ENCODE assay signal across 18 cellular contexts in genomic region chr20:59125332-59125731, GRCh38. TPM values are rescaled to one million over a fixed set of nuclear protein-coding genes. Genes with fewer than 3 reads are reported as not detected.
DNase-seq lines count a peak whose midpoint lies in the region; ATAC-seq and TF ChIP-seq lines count a peak whose summit lies in the region.
"Had no signal": no experiment of that assay in that cellular context is flagged by ENCODE, and none has a peak within 500 bp of the region (broad histone marks: within the 10 kb centered on the region; RNA-seq: fewer than 3 reads in every experiment).

No MANE protein-coding gene starts in this region.

- peaks cover 4% of the 10 kb centered on the region for H3K27me3 ChIP-seq in transverse colon

- H3K4me3 ChIP-seq in transverse colon, result no peak overlapping the region
- H3K4me3 ChIP-seq: A549, GM12878, K562 had no signal

- peaks cover 83% of the 10 kb centered on the region for H3K4me1 Mint-ChIP-seq in activated naive CD8-positive, alpha-beta T cell (ENCODE audit: low read depth)
- peaks cover 54% of the 10 kb centered on the region for H3K4me1 Mint-ChIP-seq in activated naive CD8-positive, alpha-beta T cell treated with anti-CD3 and anti-CD28 coated beads for 36 hours
- H3K4me1 Mint-ChIP-seq in T-helper 17 cell (peaks cover 51% of the 10 kb centered on the region), nephron (peaks cover 12% of the 10 kb centered on the region)

- TF ChIP-seq EP300 in transverse colon (IDR thresholded peaks at IDR 0.05; ENCODE audit: low read depth), result no peak

- peak overlapping the region; percentile 99 for H3K27ac Mint-ChIP-seq in activated naive CD8-positive, alpha-beta T cell
- H3K27ac Mint-ChIP-seq in activated naive CD8-positive, alpha-beta T cell treated with anti-CD3 and anti-CD28 coated beads for 36 hours, result no peak overlapping the region
- peak overlapping the region; percentile 100 for H3K27ac Mint-ChIP-seq in T-helper 17 cell
- peak overlapping the region; percentile 9 to 67 (median 64) for H3K27ac Mint-ChIP-seq in nephron

- intact Hi-C loops in sciatic nerve (cut with DNase I), result no loop called here
- intact Hi-C loops in transverse colon (cut with DNase I; ENCODE audit: low total_unique reads), result no loop called here

- peaks cover 0 to 10% (median 0%) of the 10 kb centered on the region in 4 donors for H3K4me1 ChIP-seq in transverse colon
- H3K4me1 ChIP-seq: A549 had no signal

- H3K9me3 ChIP-seq in T-helper 17 cell (ENCODE audit: control insufficient read depth, low read length, poor library complexity, severe bottlenecking), result no peaks in the 10 kb centered on the region
- no peaks in the 10 kb centered on the region for H3K9me3 ChIP-seq in transverse colon

- DNase-seq in activated naive CD8-positive, alpha-beta T cell treated with anti-CD3 and anti-CD28 coated beads for 36 hours, result no peak
- DNase-seq in T-helper 17 cell, result no peak
- no peak for DNase-seq in sciatic nerve (ENCODE audit: low spot score)
- no peak for DNase-seq in NAMALWA (ENCODE audit: low spot score)
- no peak for DNase-seq in transverse colon
- DNase-seq: MV-4-11, NCI-H1436, NCI-H2029, NCI-H2171, NCI-H774 had no signal

- no peaks in the 10 kb centered on the region for H3K9me3 Mint-ChIP-seq in activated naive CD8-positive, alpha-beta T cell (ENCODE audit: low read depth)
- H3K9me3 Mint-ChIP-seq in activated naive CD8-positive, alpha-beta T cell treated with anti-CD3 and anti-CD28 coated beads for 36 hours, result peaks cover 10% of the 10 kb centered on the region
- peaks cover 2% of the 10 kb centered on the region for H3K9me3 Mint-ChIP-seq in nephron

- in situ Hi-C loops in transverse colon (cut with MboI; ENCODE audit: low pct_ligation_motif_present in 1 of 4, low pct_unique_long_range_greater_than_20kb in 1 of 4, low sequenced_read_pairs in 3 of 4), result no loop called here

- H3K36me3 ChIP-seq in transverse colon, result no peaks in the 10 kb centered on the region

- WGBS in transverse colon (ENCODE audit: low coverage in 1 of 2), 2 donors, result 89 to 100% methylated on average over 1 to 7 of the region's 7 CpGs

- H3K4me3 Mint-ChIP-seq in activated naive CD8-positive, alpha-beta T cell, result no peak overlapping the region
- no peak overlapping the region for H3K4me3 Mint-ChIP-seq in activated naive CD8-positive, alpha-beta T cell treated with anti-CD3 and anti-CD28 coated beads for 36 hours
- H3K4me3 Mint-ChIP-seq in T-helper 17 cell (no peak overlapping the region), nephron (no peak overlapping the region)

- peaks cover 3% of the 10 kb centered on the region for H3K36me3 Mint-ChIP-seq in activated naive CD8-positive, alpha-beta T cell
- peaks cover 6% of the 10 kb centered on the region for H3K36me3 Mint-ChIP-seq in activated naive CD8-positive, alpha-beta T cell treated with anti-CD3 and anti-CD28 coated beads for 36 hours
- H3K36me3 Mint-ChIP-seq in T-helper 17 cell (ENCODE audit: low read depth) (peaks cover 2% of the 10 kb centered on the region), nephron (ENCODE audit: low read depth) (peaks cover 3% of the 10 kb centered on the region)

- ATAC-seq in T-helper 17 cell, result no peak
- ATAC-seq in sciatic nerve, result no peak
- no peak for ATAC-seq in HG03280 (IDR thresholded peaks at IDR 0.05; ENCODE audit: unreplicated experiment)
- ATAC-seq: A549, GM12878, HCT116, K562 had no signal

- no peaks in the 10 kb centered on the region for H3K27me3 Mint-ChIP-seq in activated naive CD8-positive, alpha-beta T cell
- H3K27me3 Mint-ChIP-seq in activated naive CD8-positive, alpha-beta T cell treated with anti-CD3 and anti-CD28 coated beads for 36 hours, result no peaks in the 10 kb centered on the region
- H3K27me3 Mint-ChIP-seq in T-helper 17 cell (no peaks in the 10 kb centered on the region), nephron (ENCODE audit: low read depth) (peaks cover 25% of the 10 kb centered on the region)

- no peak for TF ChIP-seq CTCF in nephron (IDR thresholded peaks at IDR 0.05; ENCODE audit: unreplicated experiment in 3 of 3)
- no peak for TF ChIP-seq CTCF in transverse colon (IDR thresholded peaks at IDR 0.05)

- H3K27ac ChIP-seq in transverse colon, result no peak overlapping the region
- H3K27ac ChIP-seq: A549 had no signal

- TF ChIP-seq POLR2A in transverse colon (IDR thresholded peaks at IDR 0.05), result no peak

RNA-seq across cellular contexts. Expression of gene ZNF831, which starts 38.3 kb away (rescaled TPM):
- total RNA-seq in activated naive CD8-positive, alpha-beta T cell treated with anti-CD3 and anti-CD28 coated beads for 36 hours, result 1 to 10 TPM; 6.5 to 6.9 TPM
- 10 to 100 TPM; 37.8 to 42.0 TPM for total RNA-seq in T-helper 17 cell
- 0.36 TPM for total RNA-seq in sciatic nerve
- 1 to 10 TPM in 2 of 4 donors, under 1 TPM in 2; 0.20 to 3.8 (median 2.3) TPM for total RNA-seq in transverse colon
- total RNA-seq: K562, SK-MEL-5 had no signal

Comparison
In these comparisons a context has a peak if more than half of its experiments do, and no peak if none do; other contexts are left out.
1. RNA of gene ZNF831, which starts 38.3 kb away (total RNA-seq): 37.8 to 42.0 TPM in T-helper 17 cell; 6.5 to 6.9 TPM in activated naive CD8-positive, alpha-beta T cell treated with anti-CD3 and anti-CD28 coated beads for 36 hours, 0.20 to 3.8 TPM in transverse colon and 0.36 TPM in sciatic nerve (single experiment); every median in the first group is over 4 times any median in the second.